In the genomic region with DNA sequence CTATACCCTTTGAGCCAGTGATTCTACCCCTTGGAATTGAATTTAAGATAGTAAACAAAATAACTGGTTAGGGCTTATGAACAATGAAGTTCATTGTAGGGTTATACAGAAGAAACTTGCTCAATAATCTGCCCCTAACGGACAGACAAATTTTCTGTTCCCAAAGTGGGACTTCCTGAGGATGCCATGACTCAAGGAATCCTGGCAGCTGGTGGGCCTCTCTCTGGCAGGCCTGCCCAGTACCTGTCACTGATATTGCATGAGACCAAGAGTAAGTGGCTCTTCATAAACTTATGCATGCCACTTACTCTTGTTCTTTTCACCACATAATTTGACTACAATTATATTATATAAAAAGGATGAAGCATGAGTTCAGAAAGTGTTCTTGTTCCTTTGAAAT, we compare ENCODE assay signal across 23 cellular contexts.
"Had no signal": no experiment of that assay in that cellular context is flagged by ENCODE, and none has a peak within 500 bp of the region (broad histone marks: within the 10 kb centered on the region; RNA-seq: fewer than 3 reads in every experiment).

No MANE protein-coding gene starts in this region.

- H3K27me3 ChIP-seq: body of pancreas, cardiac muscle cell, dorsolateral prefrontal cortex, neutrophil, ovary, tibial artery had no signal

- H3K9me3 Mint-ChIP-seq: activated B cell treated with CpG ODN at 0.5 μM for 24 hours had no signal

- H3K9me3 ChIP-seq: body of pancreas, neutrophil, ovary, prostate gland, tibial artery had no signal

- H3K4me3 ChIP-seq: body of pancreas, cardiac muscle cell, dorsolateral prefrontal cortex, ovary, prostate gland, tibial artery had no signal

- H3K4me1 ChIP-seq: prostate gland, tibial artery had no signal

- H3K27ac Mint-ChIP-seq: activated B cell treated with CpG ODN at 0.5 μM for 24 hours; activated CD4-positive, alpha-beta memory T cell treated with anti-CD3 and anti-CD28 coated beads for 36 hours; activated naive CD8-positive, alpha-beta T cell treated with anti-CD3 and anti-CD28 coated beads, Interleukin-2, amount 50 U/mL, for 24 hours; nephron; stimulated activated naive CD8-positive, alpha-beta T cell treated with anti-CD3 and anti-CD28 coated beads, Interleukin-15, Interleukin-2, amounts not matched to agents 100 ng/mL and 50 ng/mL, for 24 hours had no signal

- ATAC-seq: activated naive CD8-positive, alpha-beta T cell treated with anti-CD3 and anti-CD28 coated beads, Interleukin-2, amount 50 U/mL, for 24 hours; body of pancreas had no signal

- H3K36me3 ChIP-seq: cardiac muscle cell, neutrophil, ovary, prostate gland, tibial artery had no signal

- H3K4me3 Mint-ChIP-seq: activated B cell treated with CpG ODN at 0.5 μM for 24 hours; activated CD4-positive, alpha-beta memory T cell treated with anti-CD3 and anti-CD28 coated beads for 36 hours; activated naive CD8-positive, alpha-beta T cell treated with anti-CD3 and anti-CD28 coated beads, Interleukin-2, amount 50 U/mL, for 24 hours; nephron; stimulated activated naive CD8-positive, alpha-beta T cell treated with anti-CD3 and anti-CD28 coated beads, Interleukin-15, Interleukin-2, amounts not matched to agents 100 ng/mL and 50 ng/mL, for 24 hours had no signal

- H3K27ac ChIP-seq: body of pancreas, dorsolateral prefrontal cortex, neutrophil, ovary, prostate gland, tibial artery had no signal

- H3K27me3 Mint-ChIP-seq: activated B cell treated with CpG ODN at 0.5 μM for 24 hours; activated CD4-positive, alpha-beta memory T cell treated with anti-CD3 and anti-CD28 coated beads for 36 hours; activated naive CD8-positive, alpha-beta T cell treated with anti-CD3 and anti-CD28 coated beads, Interleukin-2, amount 50 U/mL, for 24 hours; stimulated activated naive CD8-positive, alpha-beta T cell treated with anti-CD3 and anti-CD28 coated beads, Interleukin-15, Interleukin-2, amounts not matched to agents 100 ng/mL and 50 ng/mL, for 24 hours had no signal

- DNase-seq: activated B cell treated with CpG ODN at 0.5 μM for 24 hours; activated CD4-positive, alpha-beta memory T cell treated with anti-CD3 and anti-CD28 coated beads for 36 hours; activated CD4-positive, alpha-beta T cell treated with anti-CD3 and anti-CD28 coated beads for 4 hours; activated gamma-delta T cell; activated naive CD4-positive, alpha-beta T cell treated with anti-CD3 and anti-CD28 coated beads, Interleukin-2, amount 50 U/mL, for 16 hours; activated naive CD8-positive, alpha-beta T cell treated with anti-CD3 and anti-CD28 coated beads, Interleukin-2, amount 50 U/mL, for 24 hours; body of pancreas; dorsolateral prefrontal cortex; hippocampal formation; mesenchymal stem cell; ovary; right cardiac atrium; stimulated activated CD4-positive, alpha-beta T cell treated with anti-CD3 and anti-CD28 coated beads, Interleukin-12 subunit alpha, Interleukin-12 subunit beta, amount 100 ng/mL, for 4 hours; stimulated activated CD4-positive, alpha-beta T cell treated with anti-CD3 and anti-CD28 coated beads, Interleukin-1b, Interleukin-23, amount 100 ng/mL, for 48 hours; substantia nigra; T-helper 1 cell; T-helper 9 cell; tibial artery had no signal
